8 cellular contexts compared by ENCODE assay signal in genomic region chr2:152335851-152336102, GRCh38. TPM values are rescaled to one million over a fixed set of nuclear protein-coding genes. Genes with fewer than 3 reads are reported as not detected.
A peak's percentile ranks its signal among the peaks of the same experiment; 100 is the strongest.
DNase-seq lines count a peak whose midpoint lies in the region; ATAC-seq and TF ChIP-seq lines count a peak whose summit lies in the region.

No MANE protein-coding gene starts in this region.

- no peak for TF ChIP-seq POLR2A in GM18505 (IDR thresholded peaks at IDR 0.05; ENCODE audit: borderline replicate concordance, extremely low read depth, insufficient read depth, insufficient read length)

- no peaks in the 10 kb centered on the region for H3K9me2 ChIP-seq in hepatocyte (replicated peaks; ENCODE audit: insufficient read depth)

- peak overlapping the region; percentile 82 for H3K27ac ChIP-seq in hepatocyte
- peak overlapping the region; percentile 63 to 90 (median 81) for H3K27ac ChIP-seq in skin epidermis

- TF ChIP-seq CTCF in hepatocyte (IDR thresholded peaks at IDR 0.05; ENCODE audit: poor library complexity): no peak

- H3K4me1 Mint-ChIP-seq in activated T-cell treated with anti-CD3 and anti-CD28 coated beads, Interleukin-2, amount 50 U/mL, for 72 hours (ENCODE audit: low read depth): peaks cover 18% of the 10 kb centered on the region

- ATAC-seq in GM18505 (IDR thresholded peaks at IDR 0.05; ENCODE audit: unreplicated experiment) (peak; percentile 26), HG02852 (IDR thresholded peaks at IDR 0.05; ENCODE audit: unreplicated experiment) (peak; percentile 14), HG02981 (IDR thresholded peaks at IDR 0.05; ENCODE audit: unreplicated experiment) (no peak)
- peak in 1 of 2 donors; percentile 2 for ATAC-seq in activated T-cell treated with anti-CD3 and anti-CD28 coated beads, Interleukin-2, amount 50 U/mL, for 72 hours (replicated peaks in 1 of 2)

- no peaks in the 10 kb centered on the region for H3K9me3 ChIP-seq in hepatocyte (ENCODE audit: low read depth)

- peaks cover 0 to 4% of the 10 kb centered on the region in 2 donors for H3K36me3 Mint-ChIP-seq in activated T-cell treated with anti-CD3 and anti-CD28 coated beads, Interleukin-2, amount 50 U/mL, for 72 hours (ENCODE audit: insufficient read depth in 2 of 2)

- H3K4me3 ChIP-seq in hepatocyte (peak overlapping the region; percentile 82), skin epidermis (peak overlapping the region; percentile 59 to 98 (median 87))

- H3K4me1 ChIP-seq in hepatocyte (ENCODE audit: insufficient read depth): peaks cover 15% of the 10 kb centered on the region

- H3K4me3 Mint-ChIP-seq in activated T-cell treated with anti-CD3 and anti-CD28 coated beads, Interleukin-2, amount 50 U/mL, for 72 hours: peak overlapping the region; percentile 92 to 93

- H4K20me1 ChIP-seq in hepatocyte (ENCODE audit: insufficient read depth, poor library complexity, severe bottlenecking): peaks cover 26% of the 10 kb centered on the region

- DNase-seq in activated T-cell treated with anti-CD3 and anti-CD28 coated beads, Interleukin-2, amount 50 U/mL, for 72 hours: peak; percentile 24 to 33
- no peak for DNase-seq in hepatocyte (ENCODE audit: low spot score)
- DNase-seq in NAMALWA (ENCODE audit: low spot score): no peak
- DNase-seq in iPS-NIHi11 (ENCODE audit: low spot score): no peak

- under 1% methylated on average over 13 of the region's 17 CpGs for WGBS in hepatocyte (ENCODE audit: low lambda C conversion rate, missing lambda C conversion rate)

- H3K27me3 ChIP-seq in hepatocyte: no peaks in the 10 kb centered on the region

- H3K36me3 ChIP-seq in hepatocyte (replicated peaks; ENCODE audit: insufficient read depth, low read depth): no peaks in the 10 kb centered on the region

- no peaks in the 10 kb centered on the region for H3K9me3 Mint-ChIP-seq in activated T-cell treated with anti-CD3 and anti-CD28 coated beads, Interleukin-2, amount 50 U/mL, for 72 hours

- no peak overlapping the region for H3K27ac Mint-ChIP-seq in activated T-cell treated with anti-CD3 and anti-CD28 coated beads, Interleukin-2, amount 50 U/mL, for 72 hours

- peak overlapping the region; percentile 54 for H2AFZ ChIP-seq in hepatocyte

- peak overlapping the region; percentile 75 for H3K4me2 ChIP-seq in hepatocyte

- H3K79me2 ChIP-seq in hepatocyte: peaks cover 52% of the 10 kb centered on the region

- peaks cover 43% of the 10 kb centered on the region for H3K27me3 Mint-ChIP-seq in activated T-cell treated with anti-CD3 and anti-CD28 coated beads, Interleukin-2, amount 50 U/mL, for 72 hours (ENCODE audit: low read depth)

RNA-seq across cellular contexts. Expression of gene FMNL2, which starts 0.8 kb away (rescaled TPM):
- total RNA-seq in activated T-cell treated with anti-CD3 and anti-CD28 coated beads, Interleukin-2, amount 50 U/mL, for 72 hours: 1 to 10 TPM; 3.5 to 4.7 TPM
- 41.9 and 53.6 TPM in 2 replicates for total RNA-seq in hepatocyte
- 10.3 and 11.7 TPM in 2 replicates for polyA plus RNA-seq in hepatocyte

Comparison
In these comparisons a context has a peak if more than half of its experiments do, and no peak if none do; other contexts are left out.
1. DNase-seq: peak in activated T-cell treated with anti-CD3 and anti-CD28 coated beads, Interleukin-2, amount 50 U/mL, for 72 hours (2 of 2); none in hepatocyte (single experiment), NAMALWA (single experiment) and iPS-NIHi11 (single experiment).